In genomic region chr7:27921081-27921836, GRCh38 we compare ENCODE assay signal across 7 cellular contexts.
DNase-seq lines count a peak whose midpoint lies in the region; ATAC-seq and TF ChIP-seq lines count a peak whose summit lies in the region.

No MANE protein-coding gene starts in this region.

- H3K36me3 Mint-ChIP-seq in WTC11: peaks cover 9% of the 10 kb centered on the region

- DNase-seq in GF-D8 (lab: John Stamatoyannopoulos, UW) (peak; percentile 74), NCI-H226 (peak; percentile 81), WTC11 (ENCODE audit: low spot score) (no peak), left ventricle myocardium inferior (no peak), gastrocnemius medialis (no peak)

- H3K4me3 Mint-ChIP-seq in WTC11: 0 out of 2 replicates have a peak overlapping the region, but pooled peaks have one; percentile 20

- intact Hi-C loops in left ventricle myocardium inferior (cut with micrococcal nuclease) (no loop called here), gastrocnemius medialis (cut with DNase I; ENCODE audit: low total_unique reads) (loop anchor here (2.0 to 10.0 kb wide), 3 partner anchors 101 to 724 kb away; no protein-coding TSS in a partner anchor)

- in situ Hi-C loops in gastrocnemius medialis (cut with MboI; ENCODE audit: low sequenced_read_pairs in 4 of 4): loop anchor here (10.0 to 25.0 kb wide), 5 partner anchors 94 to 726 kb away; partner anchors contain the start of gene HOXA13 (in 3 of the 4)

- peaks cover 5% of the 10 kb centered on the region for H3K9me3 Mint-ChIP-seq in WTC11

- TF ChIP-seq CTCF in WTC11 (IDR thresholded peaks at IDR 0.05): no peak
- peak; percentile 66 for TF ChIP-seq CTCF in left ventricle myocardium inferior (IDR thresholded peaks at IDR 0.05; ENCODE audit: borderline replicate concordance)
- peak in 4 of 5 experiments; percentile 16 to 48 (median 36) for TF ChIP-seq CTCF in gastrocnemius medialis (IDR thresholded peaks at IDR 0.05 in 4 of 5, conservative IDR thresholded peaks at IDR 0.05 in 1 of 5)

- no peak for TF ChIP-seq POLR2A in gastrocnemius medialis (IDR thresholded peaks at IDR 0.05)

- peaks cover 5% of the 10 kb centered on the region for H3K9me3 ChIP-seq in left ventricle myocardium inferior (replicated peaks)
- H3K9me3 ChIP-seq in gastrocnemius medialis: no peaks in the 10 kb centered on the region

- H3K4me1 Mint-ChIP-seq in WTC11: peaks cover 47% of the 10 kb centered on the region

- POLR2A ChIA-PET in WTC11 (lab: Charles Lee): no interaction called here

- H3K4me3 ChIP-seq in left ventricle myocardium inferior: no peak overlapping the region
- H3K4me3 ChIP-seq in gastrocnemius medialis: peak overlapping the region in 1 of 4 donors; percentile 31

- H3K36me3 ChIP-seq in left ventricle myocardium inferior: peaks cover 6% of the 10 kb centered on the region
- no peaks in the 10 kb centered on the region for H3K36me3 ChIP-seq in gastrocnemius medialis

- H3K27ac Mint-ChIP-seq in WTC11: peak overlapping the region; percentile 82

- H3K27me3 Mint-ChIP-seq in WTC11 (ENCODE audit: low read depth): no peaks in the 10 kb centered on the region; the same call in 1 of the 2 replicates

- H3K4me1 ChIP-seq in left ventricle myocardium inferior (peaks cover 35% of the 10 kb centered on the region), gastrocnemius medialis (peaks cover 4 to 10% of the 10 kb centered on the region in 2 donors)

- CTCF ChIA-PET in WTC11 (lab: Charles Lee): interaction anchor here (0.6 to 3.6 kb wide), 19 partner anchors 11 to 725 kb away, joined by 3 to 17 read pairs (median 3); no protein-coding TSS in a partner anchor

- H3K27me3 ChIP-seq in left ventricle myocardium inferior (ENCODE audit: low read depth): no peaks in the 10 kb centered on the region
- H3K27me3 ChIP-seq in gastrocnemius medialis: no peaks in the 10 kb centered on the region

- peak; percentile 52 for ATAC-seq in HG03135 (IDR thresholded peaks at IDR 0.05; ENCODE audit: unreplicated experiment)
- ATAC-seq in WTC11: peak; percentile 82
- ATAC-seq in gastrocnemius medialis: peak; percentile 65 to 83
- no peak for ATAC-seq in HG02884 (IDR thresholded peaks at IDR 0.05; ENCODE audit: unreplicated experiment)

- H3K27ac ChIP-seq in left ventricle myocardium inferior (replicated peaks) (no peak overlapping the region), gastrocnemius medialis (no peak overlapping the region)

TF ChIP-seq in WTC11, 78 proteins besides CTCF, POLR2A, EP300 and RAD21 (continues in another document):
- TF ChIP-seq ZNF512 (CRISPR knock-in tag; IDR thresholded peaks at IDR 0.05; ENCODE audit: borderline replicate concordance) (no peak), ESRRA (CRISPR knock-in tag; IDR thresholded peaks at IDR 0.05; ENCODE audit: borderline replicate concordance) (no peak), IRF2 (CRISPR knock-in tag; IDR thresholded peaks at IDR 0.05; ENCODE audit: borderline replicate concordance, low read depth) (no peak), PREB (CRISPR knock-in tag; IDR thresholded peaks at IDR 0.05; ENCODE audit: borderline replicate concordance) (no peak), STAT6 (CRISPR knock-in tag; conservative IDR thresholded peaks at IDR 0.05; ENCODE audit: low read depth) (no peak), TEAD1 (CRISPR knock-in tag; IDR thresholded peaks at IDR 0.05) (no peak), ZNF532 (CRISPR knock-in tag; IDR thresholded peaks at IDR 0.05; ENCODE audit: borderline replicate concordance) (no peak), ZBTB43 (CRISPR knock-in tag; IDR thresholded peaks at IDR 0.05) (no peak), KAT7 (CRISPR knock-in tag; IDR thresholded peaks at IDR 0.05; ENCODE audit: borderline replicate concordance) (no peak), FOXJ3 (CRISPR knock-in tag; IDR thresholded peaks at IDR 0.05; ENCODE audit: borderline replicate concordance) (no peak), RELA (CRISPR knock-in tag; IDR thresholded peaks at IDR 0.05; ENCODE audit: borderline replicate concordance) (no peak), ELF4 (CRISPR knock-in tag; IDR thresholded peaks at IDR 0.05; ENCODE audit: low read depth) (no peak), SP1 (CRISPR knock-in tag; conservative IDR thresholded peaks at IDR 0.05) (no peak)

Comparison
In these comparisons a context has a peak if more than half of its experiments do, and no peak if none do; other contexts are left out.
1. DNase-seq: peak in GF-D8 (single experiment) and NCI-H226 (single experiment); none in WTC11 (single experiment), left ventricle myocardium inferior (single experiment) and gastrocnemius medialis (0 of 2).